ENCODE assay signal across 4 cellular contexts in the genomic region with DNA sequence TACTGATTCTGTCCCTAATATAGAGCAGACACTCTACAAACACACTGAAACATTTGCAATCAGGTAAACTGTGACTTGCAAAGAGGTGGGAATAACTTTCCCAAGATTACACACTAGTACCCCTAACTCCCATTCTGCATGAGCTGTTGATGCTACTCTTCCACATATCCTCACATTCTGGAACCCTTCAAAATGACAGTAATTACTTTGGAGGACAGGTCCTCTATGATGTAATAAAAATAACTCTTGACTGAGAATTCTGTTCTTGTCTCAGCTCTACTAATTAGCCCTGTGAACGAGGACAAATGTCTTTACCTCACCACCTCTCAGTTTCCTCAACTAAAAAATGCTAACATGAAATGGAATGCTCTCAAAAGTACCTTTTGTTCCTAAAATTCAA.
"Had no signal": no experiment of that assay in that cellular context is flagged by ENCODE, and none has a peak within 500 bp of the region (broad histone marks: within the 10 kb centered on the region; RNA-seq: fewer than 3 reads in every experiment).

No MANE protein-coding gene starts in this region.

- H2AFZ ChIP-seq: GM23248 had no signal

- DNase-seq: GM23248, H9, HCEC 1CT, KBM-7 had no signal

- H3K27ac ChIP-seq: GM23248 had no signal

- H3K9ac ChIP-seq: GM23248 had no signal

- H3K4me3 ChIP-seq: GM23248 had no signal
